16 cellular contexts compared by ENCODE assay signal in genomic region chr5:144794922-144795321, GRCh38.
A peak's percentile ranks its signal among the peaks of the same experiment; 100 is the strongest.
DNase-seq lines count a peak whose midpoint lies in the region; ATAC-seq and TF ChIP-seq lines count a peak whose summit lies in the region.
"Had no signal": no experiment of that assay in that cellular context is flagged by ENCODE, and none has a peak within 500 bp of the region (broad histone marks: within the 10 kb centered on the region; RNA-seq: fewer than 3 reads in every experiment).

No MANE protein-coding gene starts in this region.

- no peaks in the 10 kb centered on the region for H3K36me3 Mint-ChIP-seq in Calu3 (ENCODE audit: insufficient read depth, unreplicated experiment)

- no peaks in the 10 kb centered on the region for H3K27me3 Mint-ChIP-seq in Calu3 (ENCODE audit: unreplicated experiment)

- H3K56ac ChIP-seq in IMR-90 (ENCODE audit: extremely low read depth, insufficient read depth, low read length) = no peak overlapping the region

- POLR2A ChIA-PET in IMR-90 (lab: Charles Lee; ENCODE audit: unreplicated experiment) = no interaction called here

- no peaks in the 10 kb centered on the region for H3K4me1 Mint-ChIP-seq in Calu3 (ENCODE audit: low read depth, unreplicated experiment)

- H3K27ac ChIP-seq in ACC112 (ENCODE audit: low read depth, low read length) (no peak overlapping the region), IMR-90 (ENCODE audit: insufficient read depth, low read length) (no peak overlapping the region), lower lobe of right lung (no peak overlapping the region)
- H3K27ac ChIP-seq: 22Rv1, Peyer's patch had no signal

- H3K9ac ChIP-seq in IMR-90 (ENCODE audit: low read depth, low read length) = no peak overlapping the region

- no peak overlapping the region for H3K18ac ChIP-seq in IMR-90 (ENCODE audit: low read depth, low read length)

- no TSS peak for BruUV-seq in IMR-90 (replicated peaks; lab: Mats Ljungman, UMichigan)
- no TSS peak for BruUV-seq in Calu3 (replicated peaks; lab: Mats Ljungman, UMichigan)

- H3K23ac ChIP-seq in IMR-90 (ENCODE audit: low read depth, low read length) = no peak overlapping the region

- TF ChIP-seq CTCF in IMR-90 (conservative IDR thresholded peaks at IDR 0.05; ENCODE audit: low read depth, low read length) = no peak
- no peak for TF ChIP-seq CTCF in choroid plexus epithelial cell (conservative IDR thresholded peaks at IDR 0.05; ENCODE audit: low read depth, low read length)
- TF ChIP-seq CTCF in Calu3 (IDR thresholded peaks at IDR 0.05; ENCODE audit: unreplicated experiment) = no peak
- TF ChIP-seq CTCF in lower lobe of right lung (IDR thresholded peaks at IDR 0.05) = no peak

- H2AK9ac ChIP-seq in IMR-90 (replicated peaks; ENCODE audit: low read depth, low read length, poor library complexity) = no peak overlapping the region

- H3K9me1 ChIP-seq in IMR-90 (ENCODE audit: insufficient read depth, low read length) = no peaks in the 10 kb centered on the region

- H2BK5ac ChIP-seq in IMR-90 (ENCODE audit: low read depth, low read length, poor library complexity, severe bottlenecking) = no peak overlapping the region

- H3K4ac ChIP-seq in IMR-90 (ENCODE audit: low read depth, low read length) = no peak overlapping the region

- no peak overlapping the region for H2BK20ac ChIP-seq in IMR-90 (ENCODE audit: low read depth, low read length)

- H4K8ac ChIP-seq in IMR-90 (ENCODE audit: low read depth in 2 of 2, low read length in 2 of 2) = no peak overlapping the region

- intact Hi-C loops in IMR-90 (cut with micrococcal nuclease) = no loop called here
- intact Hi-C loops in Calu3 (cut with micrococcal nuclease; ENCODE audit: unreplicated experiment) = no loop called here
- intact Hi-C loops in lower lobe of right lung (cut with DNase I) = no loop called here

- H3K4me3 ChIP-seq in ACC112 (ENCODE audit: low read depth, low read length) (no peak overlapping the region), IMR-90 (ENCODE audit: insufficient read depth, low read depth, low read length) (no peak overlapping the region), choroid plexus epithelial cell (ENCODE audit: low read depth, low read length) (no peak overlapping the region), lower lobe of right lung (no peak overlapping the region)
- H3K4me3 ChIP-seq: Peyer's patch had no signal

- H3K9me3 ChIP-seq in IMR-90 (ENCODE audit: control insufficient read depth, insufficient read depth, low read length) (no peaks in the 10 kb centered on the region), lower lobe of right lung (no peaks in the 10 kb centered on the region)
- H3K9me3 ChIP-seq: Peyer's patch had no signal

- no peak for TF ChIP-seq RAD21 in IMR-90 (IDR thresholded peaks at IDR 0.05; ENCODE audit: low read length)

- no peak overlapping the region for H4K5ac ChIP-seq in IMR-90 (ENCODE audit: low read depth, low read length)

- no peak overlapping the region for H3K14ac ChIP-seq in IMR-90 (replicated peaks; ENCODE audit: low read depth, low read length)

- H2BK120ac ChIP-seq in IMR-90 (ENCODE audit: low read depth, low read length) = no peak overlapping the region

- H3K4me1 ChIP-seq in ACC112 (ENCODE audit: control insufficient read depth, insufficient read depth, low read length, unreplicated experiment) (no peaks in the 10 kb centered on the region), IMR-90 (ENCODE audit: control insufficient read depth, insufficient read depth, low read length) (no peaks in the 10 kb centered on the region), lower lobe of right lung (no peaks in the 10 kb centered on the region)
- H3K4me1 ChIP-seq: Peyer's patch had no signal

- CTCF ChIA-PET in IMR-90 (lab: Yijun Ruan, JAX) (no interaction called here), Calu3 (lab: Charles Lee) (interaction anchor here (0.6 kb wide), 1 partner anchor 26 kb away, joined by 3 read pairs; no protein-coding TSS in a partner anchor)

- no peak overlapping the region for H3K4me3 Mint-ChIP-seq in Calu3 (ENCODE audit: low read depth, unreplicated experiment)

- no peak overlapping the region for H4K91ac ChIP-seq in IMR-90 (ENCODE audit: insufficient read depth, low read depth, low read length)

- no peak for TF ChIP-seq POLR2A in IMR-90 (IDR thresholded peaks at IDR 0.05; ENCODE audit: low read depth, low read length)

- H2AFZ ChIP-seq in ACC112 (ENCODE audit: low read length, unreplicated experiment) = peak overlapping the region; percentile 58
- H2AFZ ChIP-seq in IMR-90 (replicated peaks; ENCODE audit: low read length, poor library complexity) = no peak overlapping the region

- no peak overlapping the region for H2BK15ac ChIP-seq in IMR-90 (ENCODE audit: low read depth, low read length)

- WGBS in IMR-90 (ENCODE audit: extremely low coverage in 2 of 2, insufficient read length in 1 of 2), 2 experiments = no CpG with 5 or more reads among the region's 1 CpG

- H3K79me2 ChIP-seq in ACC112 (ENCODE audit: control insufficient read depth, insufficient read depth, low read length, unreplicated experiment) = no peaks in the 10 kb centered on the region

- no peaks in the 10 kb centered on the region for H3K79me1 ChIP-seq in IMR-90 (ENCODE audit: low read depth in 1 of 2, low read length in 2 of 2)

- dilution Hi-C loops in IMR-90 (cut with HindIII; ENCODE audit: low sequenced_read_pairs, unreplicated experiment) = no loop called here

- H4K20me1 ChIP-seq in IMR-90 (ENCODE audit: insufficient read depth, low read length) = no peaks in the 10 kb centered on the region

- no peak overlapping the region for H3K4me2 ChIP-seq in IMR-90 (ENCODE audit: low read depth, low read length)

- H3K27ac Mint-ChIP-seq in Calu3 (ENCODE audit: unreplicated experiment) = no peak overlapping the region

- peaks cover 6% of the 10 kb centered on the region for H3K9me3 Mint-ChIP-seq in Calu3 (ENCODE audit: low read depth, unreplicated experiment)

- H3K27me3 ChIP-seq in ACC112 (ENCODE audit: insufficient read depth, low read length) = no peaks in the 10 kb centered on the region
- H3K27me3 ChIP-seq in IMR-90 (ENCODE audit: control insufficient read depth, insufficient read depth, low read length) = no peaks in the 10 kb centered on the region
- no peaks in the 10 kb centered on the region for H3K27me3 ChIP-seq in lower lobe of right lung (ENCODE audit: low read depth)
- H3K27me3 ChIP-seq: Peyer's patch had no signal

- H3K36me3 ChIP-seq in ACC112 (ENCODE audit: insufficient read depth, low read length) (no peaks in the 10 kb centered on the region), IMR-90 (ENCODE audit: control insufficient read depth, insufficient read depth, low read length) (no peaks in the 10 kb centered on the region), lower lobe of right lung (no peaks in the 10 kb centered on the region)
- H3K36me3 ChIP-seq: Peyer's patch had no signal

- DNase-seq in IMR-90 (peak; percentile 0), choroid plexus epithelial cell (ENCODE audit: low read depth) (peak; percentile 19), myocyte (ENCODE audit: low read depth) (peak; percentile 42), Calu3 (no peak), lower lobe of right lung (no peak), midbrain (lab: John Stamatoyannopoulos, UW) (no peak)
- DNase-seq: C1 segment of cervical spinal cord, Karpas-422, NCI-H1105 treated with DMSO at 0.1 percent for 48 hours, NCI-H2029, NCI-H510A treated with DMSO at 0.1 percent for 48 hours, Peyer's patch, Right ventricle myocardium superior had no signal

- ATAC-seq in IMR-90 (ENCODE audit: low read depth) = peak; percentile 77
- ATAC-seq in lower lobe of right lung = no peak
- ATAC-seq in GM18858 (IDR thresholded peaks at IDR 0.05; ENCODE audit: unreplicated experiment) = no peak

- H2AK5ac ChIP-seq in IMR-90 (ENCODE audit: low read depth, low read length) = no peak overlapping the region

- in situ Hi-C loops in IMR-90 (cut with MboI; ENCODE audit: low sequenced_read_pairs) = no loop called here

TF ChIP-seq in IMR-90, 13 proteins besides CTCF, POLR2A, EP300 and RAD21:
- TF ChIP-seq RFX5 (IDR thresholded peaks at IDR 0.05; ENCODE audit: low read depth, low read length) = no peak
- no peak for TF ChIP-seq RCOR1 (IDR thresholded peaks at IDR 0.05; ENCODE audit: insufficient replicate concordance, low read length)
- TF ChIP-seq MAZ (IDR thresholded peaks at IDR 0.05; ENCODE audit: borderline replicate concordance, low read depth, low read length) = no peak
- no peak for TF ChIP-seq CEBPB (IDR thresholded peaks at IDR 0.05; ENCODE audit: low read depth, low read length)
TF ChIP-seq in IMR-90: peak in this region for 0.

Comparison
In these comparisons a context has a peak if more than half of its experiments do, and no peak if none do; other contexts are left out.
1. DNase-seq: peak in IMR-90 (single experiment), choroid plexus epithelial cell (single experiment) and myocyte (single experiment); none in Calu3 (single experiment), lower lobe of right lung (single experiment) and midbrain (single experiment).